24 cellular contexts compared by ENCODE assay signal in genomic region chr20:824916-825315, GRCh38. TPM values are rescaled to one million over a fixed set of nuclear protein-coding genes. Genes with fewer than 3 reads are reported as not detected.
DNase-seq lines count a peak whose midpoint lies in the region; ATAC-seq and TF ChIP-seq lines count a peak whose summit lies in the region.
"Had no signal": no experiment of that assay in that cellular context is flagged by ENCODE, and none has a peak within 500 bp of the region (broad histone marks: within the 10 kb centered on the region; RNA-seq: fewer than 3 reads in every experiment).

No MANE protein-coding gene starts in this region.

- ATAC-seq in activated CD8-positive, alpha-beta memory T cell treated with anti-CD3 and anti-CD28 coated beads, Interleukin-2, amount 10 ng/mL, durations not matched to agents 7 days and 5 days: no peak
- ATAC-seq in upper lobe of right lung (no peak), GM21423 (IDR thresholded peaks at IDR 0.05; ENCODE audit: unreplicated experiment) (no peak)
- ATAC-seq: Panc1 had no signal

- H3K36me3 ChIP-seq in spleen: no peaks in the 10 kb centered on the region
- no peaks in the 10 kb centered on the region for H3K36me3 ChIP-seq in upper lobe of right lung
- no peaks in the 10 kb centered on the region for H3K36me3 ChIP-seq in effector memory CD4-positive, alpha-beta T cell (ENCODE audit: control insufficient read depth, insufficient read depth, low read length)
- no peaks in the 10 kb centered on the region for H3K36me3 ChIP-seq in CD8-positive, alpha-beta memory T cell (ENCODE audit: insufficient read depth, low read length)

- TF ChIP-seq CTCF in spleen (IDR thresholded peaks at IDR 0.05 in 8 of 11, conservative IDR thresholded peaks at IDR 0.05 in 3 of 11) (no peak), upper lobe of right lung (IDR thresholded peaks at IDR 0.05) (no peak)

- CTCF ChIA-PET in activated CD8-positive, alpha-beta memory T cell treated with anti-CD3 and anti-CD28 coated beads, Interleukin-2, amount 10 ng/mL, durations not matched to agents 7 days and 5 days (lab: Charles Lee): interaction anchor here (2.1 kb wide), 1 partner anchor 131 kb away, joined by 4 read pairs; no protein-coding TSS in a partner anchor
- CTCF ChIA-PET in CD8-positive, alpha-beta memory T cell (lab: Charles Lee): interaction anchor here (0.8 to 2.1 kb wide), 3 partner anchors 8 to 131 kb away, joined by 3 to 6 read pairs (median 4); partner anchors contain the start of gene FAM110A

- WGBS in spleen, 5 donors: 55 to 72% (median 64%) methylated on average over 4 of the region's 4 CpGs

- intact Hi-C loops in spleen (cut with DNase I; ENCODE audit: low total_unique reads) (loop anchor here (5.0 kb wide), 1 partner anchor 387 kb away; no protein-coding TSS in a partner anchor), upper lobe of right lung (cut with DNase I) (no loop called here)

- no peaks in the 10 kb centered on the region for H3K9me3 Mint-ChIP-seq in activated CD8-positive, alpha-beta memory T cell treated with anti-CD3 and anti-CD28 coated beads, Interleukin-2, amount 10 ng/mL, durations not matched to agents 7 days and 5 days (ENCODE audit: low read depth)
- no peaks in the 10 kb centered on the region for H3K9me3 Mint-ChIP-seq in CD8-positive, alpha-beta memory T cell
- H3K9me3 Mint-ChIP-seq: CD4-positive, alpha-beta T cell had no signal

- H3K27ac Mint-ChIP-seq in activated CD8-positive, alpha-beta memory T cell treated with anti-CD3 and anti-CD28 coated beads, Interleukin-2, amount 10 ng/mL, durations not matched to agents 7 days and 5 days: no peak overlapping the region
- no peak overlapping the region for H3K27ac Mint-ChIP-seq in CD8-positive, alpha-beta memory T cell
- H3K27ac Mint-ChIP-seq: CD4-positive, alpha-beta T cell had no signal

- TF ChIP-seq POLR2A in spleen (IDR thresholded peaks at IDR 0.05): no peak

- H3K9me3 ChIP-seq in spleen (no peaks in the 10 kb centered on the region), upper lobe of right lung (no peaks in the 10 kb centered on the region)
- H3K9me3 ChIP-seq in effector memory CD4-positive, alpha-beta T cell (ENCODE audit: control insufficient read depth, low read length): no peaks in the 10 kb centered on the region
- no peaks in the 10 kb centered on the region for H3K9me3 ChIP-seq in CD8-positive, alpha-beta memory T cell (ENCODE audit: low read length)

- no peaks in the 10 kb centered on the region for H3K27me3 ChIP-seq in spleen (replicated peaks in 1 of 7)
- no peaks in the 10 kb centered on the region for H3K27me3 ChIP-seq in upper lobe of right lung
- no peaks in the 10 kb centered on the region for H3K27me3 ChIP-seq in effector memory CD4-positive, alpha-beta T cell (replicated peaks; ENCODE audit: control insufficient read depth, insufficient read depth, low read length, poor library complexity, severe bottlenecking)
- no peaks in the 10 kb centered on the region for H3K27me3 ChIP-seq in CD8-positive, alpha-beta memory T cell (ENCODE audit: insufficient read depth, low read length, poor library complexity, severe bottlenecking)

- H3K36me3 Mint-ChIP-seq in activated CD8-positive, alpha-beta memory T cell treated with anti-CD3 and anti-CD28 coated beads, Interleukin-2, amount 10 ng/mL, durations not matched to agents 7 days and 5 days: no peaks in the 10 kb centered on the region
- no peaks in the 10 kb centered on the region for H3K36me3 Mint-ChIP-seq in CD8-positive, alpha-beta memory T cell

- POLR2A ChIA-PET in CD8-positive, alpha-beta memory T cell (lab: Charles Lee): no interaction called here

- H3K4me1 Mint-ChIP-seq in activated CD8-positive, alpha-beta memory T cell treated with anti-CD3 and anti-CD28 coated beads, Interleukin-2, amount 10 ng/mL, durations not matched to agents 7 days and 5 days: peaks cover 19% of the 10 kb centered on the region
- no peaks in the 10 kb centered on the region for H3K4me1 Mint-ChIP-seq in CD8-positive, alpha-beta memory T cell

- H3K4me1 ChIP-seq in spleen (peaks cover 0 to 6% (median 0%) of the 10 kb centered on the region in 6 donors), upper lobe of right lung (peaks cover 4% of the 10 kb centered on the region)
- H3K4me1 ChIP-seq in effector memory CD4-positive, alpha-beta T cell (ENCODE audit: control insufficient read depth, insufficient read depth, low read length, poor library complexity, severe bottlenecking): no peaks in the 10 kb centered on the region
- no peaks in the 10 kb centered on the region for H3K4me1 ChIP-seq in CD8-positive, alpha-beta memory T cell (ENCODE audit: insufficient read depth, low read length)

- DNase-seq in activated CD8-positive, alpha-beta memory T cell treated with anti-CD3 and anti-CD28 coated beads, Interleukin-2, amount 10 ng/mL, durations not matched to agents 7 days and 5 days: peak; percentile 28
- DNase-seq in activated CD8-positive, alpha-beta memory T cell treated with anti-CD3 and anti-CD28 coated beads for 24 hours: no peak
- peak; percentile 26 for DNase-seq in islet precursor cell
- peak; percentile 23 for DNase-seq in spleen
- peak; percentile 10 for DNase-seq in upper lobe of right lung
- no peak for DNase-seq in effector memory CD4-positive, alpha-beta T cell
- no peak for DNase-seq in CD8-positive, alpha-beta memory T cell
- DNase-seq: CD4-positive, alpha-beta T cell; COR-L47; DMS53; HCEC 1CT; KBM-7; MM.1S; NCI-H1417; NCI-H1694; NCI-H2029 treated with DMSO at 0.1 percent for 48 hours; NCI-H526 treated with DMSO at 0.1 percent for 48 hours; SHP77 had no signal

- H3K27me3 Mint-ChIP-seq in activated CD8-positive, alpha-beta memory T cell treated with anti-CD3 and anti-CD28 coated beads, Interleukin-2, amount 10 ng/mL, durations not matched to agents 7 days and 5 days: no peaks in the 10 kb centered on the region
- no peaks in the 10 kb centered on the region for H3K27me3 Mint-ChIP-seq in CD8-positive, alpha-beta memory T cell
- H3K27me3 Mint-ChIP-seq: CD4-positive, alpha-beta T cell had no signal

- no peak overlapping the region for H3K27ac ChIP-seq in spleen
- no peak overlapping the region for H3K27ac ChIP-seq in upper lobe of right lung
- no peak overlapping the region for H3K27ac ChIP-seq in effector memory CD4-positive, alpha-beta T cell (ENCODE audit: insufficient read depth, low read length, poor library complexity, severe bottlenecking)
- H3K27ac ChIP-seq in CD8-positive, alpha-beta memory T cell (ENCODE audit: low read depth, low read length): no peak overlapping the region
- H3K27ac ChIP-seq: RWPE1 had no signal

- H3K4me3 Mint-ChIP-seq in activated CD8-positive, alpha-beta memory T cell treated with anti-CD3 and anti-CD28 coated beads, Interleukin-2, amount 10 ng/mL, durations not matched to agents 7 days and 5 days: no peak overlapping the region
- H3K4me3 Mint-ChIP-seq in CD8-positive, alpha-beta memory T cell: no peak overlapping the region
- H3K4me3 Mint-ChIP-seq: CD4-positive, alpha-beta T cell had no signal

- H3K4me3 ChIP-seq in spleen (no peak overlapping the region), upper lobe of right lung (no peak overlapping the region)
- no peak overlapping the region for H3K4me3 ChIP-seq in effector memory CD4-positive, alpha-beta T cell (ENCODE audit: insufficient read depth, low read depth, low read length, poor library complexity, severe bottlenecking)
- no peak overlapping the region for H3K4me3 ChIP-seq in CD8-positive, alpha-beta memory T cell (ENCODE audit: low read length)

RNA-seq across cellular contexts. Expression of gene FAM110A, which starts 8.6 kb away (rescaled TPM):
- total RNA-seq in activated CD8-positive, alpha-beta memory T cell treated with anti-CD3 and anti-CD28 coated beads, Interleukin-2, amount 10 ng/mL, durations not matched to agents 7 days and 5 days: 10 to 100 TPM; 34.3 to 37.0 TPM
- total RNA-seq in spleen: 10 to 100 TPM; 19.7 to 32.0 (median 25.7) TPM
- 10 to 100 TPM; 11.3 to 21.0 (median 12.5) TPM for polyA plus RNA-seq in spleen
- total RNA-seq in upper lobe of right lung: 16.8 TPM
- total RNA-seq in CD8-positive, alpha-beta memory T cell: 10 to 100 TPM; 13.3 to 15.0 TPM
- polyA plus RNA-seq in CD8-positive, alpha-beta memory T cell: 14.9 TPM

RNA-seq across cellular contexts. Expression of gene SLC52A3, which starts 56.6 kb away (rescaled TPM):
- not detected for total RNA-seq in activated CD8-positive, alpha-beta memory T cell treated with anti-CD3 and anti-CD28 coated beads, Interleukin-2, amount 10 ng/mL, durations not matched to agents 7 days and 5 days
- total RNA-seq in spleen: under 1 TPM in 4 of 7 donors, not detected in 3; 0.17 to 0.44 (median 0.27) TPM
- polyA plus RNA-seq in spleen: under 1 TPM; 0.03 to 0.08 (median 0.04) TPM
- 3.6 TPM for total RNA-seq in upper lobe of right lung
- not detected for total RNA-seq in CD8-positive, alpha-beta memory T cell
- polyA plus RNA-seq in CD8-positive, alpha-beta memory T cell: not detected
- total RNA-seq: CD4-positive, alpha-beta T cell; G401; OCI-LY7 had no signal
- polyA plus RNA-seq: BJ had no signal

Comparison
In these comparisons a context has a peak if more than half of its experiments do, and no peak if none do; other contexts are left out.
1. DNase-seq: peak in activated CD8-positive, alpha-beta memory T cell treated with anti-CD3 and anti-CD28 coated beads, Interleukin-2, amount 10 ng/mL, durations not matched to agents 7 days and 5 days (single experiment), islet precursor cell (single experiment), spleen (single experiment) and upper lobe of right lung (single experiment); none in activated CD8-positive, alpha-beta memory T cell treated with anti-CD3 and anti-CD28 coated beads for 24 hours (single experiment), effector memory CD4-positive, alpha-beta T cell (0 of 3) and CD8-positive, alpha-beta memory T cell (0 of 5).